Comparison of ENCODE assay signal across 8 cellular contexts in genomic region chr10:112115781-112116385, GRCh38.
DNase-seq lines count a peak whose midpoint lies in the region; ATAC-seq lines count a peak whose summit lies in the region.

No MANE protein-coding gene starts in this region.

- H3K4me3 Mint-ChIP-seq in CD4-positive, CD25-positive, alpha-beta regulatory T cell, result no peak overlapping the region

- no peaks in the 10 kb centered on the region for H3K36me3 ChIP-seq in CD4-positive, CD25-positive, alpha-beta regulatory T cell (ENCODE audit: control insufficient read depth, insufficient read depth, low read length)

- H3K9me3 ChIP-seq in CD4-positive, CD25-positive, alpha-beta regulatory T cell (ENCODE audit: control insufficient read depth in 2 of 2, low read length in 2 of 2), result no peaks in the 10 kb centered on the region

- H3K36me3 Mint-ChIP-seq in CD4-positive, CD25-positive, alpha-beta regulatory T cell, result no peaks in the 10 kb centered on the region

- no peak overlapping the region for H3K27ac ChIP-seq in CD4-positive, CD25-positive, alpha-beta regulatory T cell (ENCODE audit: insufficient read depth, low read length, poor library complexity, severe bottlenecking)

- H3K27me3 ChIP-seq in CD4-positive, CD25-positive, alpha-beta regulatory T cell (ENCODE audit: control insufficient read depth, insufficient read depth, low read length), result no peaks in the 10 kb centered on the region

- DNase-seq in CD4-positive, CD25-positive, alpha-beta regulatory T cell, result peak in 2 of 3 donors; percentile 18 to 34
- DNase-seq in OCI-M1 (lab: John Stamatoyannopoulos, UW) (peak; percentile 67), iris pigment epithelial cell (ENCODE audit: low read depth) (peak; percentile 20)
- DNase-seq in activated naive CD4-positive, alpha-beta T cell treated with anti-CD3 and anti-CD28 coated beads, Interleukin-2, amount 50 U/mL, for 16 hours, result peak; percentile 25
- peak; percentile 16 to 21 for DNase-seq in stimulated activated CD8-positive, alpha-beta memory T cell treated with anti-CD3 and anti-CD28 coated beads, Interleukin-2, amount 100 ng/mL, for 48 hours (ENCODE audit: low read depth in 2 of 2)

- no peaks in the 10 kb centered on the region for H3K4me1 Mint-ChIP-seq in CD4-positive, CD25-positive, alpha-beta regulatory T cell

- ATAC-seq in CD4-positive, CD25-positive, alpha-beta regulatory T cell (ENCODE audit: low read depth in 2 of 2), result no peak
- ATAC-seq in GM18867 (IDR thresholded peaks at IDR 0.05; ENCODE audit: unreplicated experiment), result peak; percentile 85
- peak; percentile 87 for ATAC-seq in HG03139 (IDR thresholded peaks at IDR 0.05; ENCODE audit: unreplicated experiment)
- ATAC-seq in GM21576 (IDR thresholded peaks at IDR 0.05; ENCODE audit: unreplicated experiment), result no peak

- H3K9me3 Mint-ChIP-seq in CD4-positive, CD25-positive, alpha-beta regulatory T cell, result no peaks in the 10 kb centered on the region

- H3K4me3 ChIP-seq in CD4-positive, CD25-positive, alpha-beta regulatory T cell (ENCODE audit: low read depth, low read length), result no peak overlapping the region

- no peaks in the 10 kb centered on the region for H3K4me1 ChIP-seq in CD4-positive, CD25-positive, alpha-beta regulatory T cell (ENCODE audit: control insufficient read depth, insufficient read depth, low read length, poor library complexity, severe bottlenecking)

- peaks cover 6% of the 10 kb centered on the region for H3K27me3 Mint-ChIP-seq in CD4-positive, CD25-positive, alpha-beta regulatory T cell

- no peak overlapping the region for H3K27ac Mint-ChIP-seq in CD4-positive, CD25-positive, alpha-beta regulatory T cell

Comparison
In these comparisons a context has a peak if more than half of its experiments do, and no peak if none do; other contexts are left out.
1. ATAC-seq: peak in GM18867 (single experiment) and HG03139 (single experiment); none in CD4-positive, CD25-positive, alpha-beta regulatory T cell (0 of 2) and GM21576 (single experiment).
2. Peak in every context shown above with its lines, with median percentiles within 50 percentile points of each other: DNase-seq.